Comparison of ENCODE assay signal across 12 cellular contexts in the genomic region with DNA sequence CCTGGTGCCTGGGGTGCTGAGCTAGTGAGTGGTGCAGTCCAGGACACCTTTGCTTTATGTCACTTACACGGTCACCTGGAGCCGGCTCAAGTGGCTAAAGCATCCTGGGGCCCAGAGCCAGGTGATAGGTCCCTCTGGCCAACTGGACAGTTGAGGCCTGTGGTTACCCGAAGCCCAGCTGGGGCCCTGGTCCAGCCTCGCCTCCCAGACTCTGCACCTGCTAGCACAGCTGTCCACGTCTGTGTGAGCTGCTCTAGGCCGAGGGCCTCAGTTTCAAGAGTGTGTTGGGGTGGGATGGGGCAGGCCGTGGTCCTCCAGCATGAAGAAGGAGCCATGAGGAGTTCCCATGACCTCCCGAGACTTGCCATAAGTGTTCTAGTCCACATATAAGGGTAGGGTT. TPM values are rescaled to one million over a fixed set of nuclear protein-coding genes. Genes with fewer than 3 reads are reported as not detected.
DNase-seq lines count a peak whose midpoint lies in the region; ATAC-seq and TF ChIP-seq lines count a peak whose summit lies in the region.
"Had no signal": no experiment of that assay in that cellular context is flagged by ENCODE, and none has a peak within 500 bp of the region (broad histone marks: within the 10 kb centered on the region; RNA-seq: fewer than 3 reads in every experiment).

No MANE protein-coding gene starts in this region.

- H3K36me3 Mint-ChIP-seq in CD4-positive, alpha-beta memory T cell: peaks cover 4 to 30% of the 10 kb centered on the region in 2 donors
- H3K36me3 Mint-ChIP-seq in naive thymus-derived CD8-positive, alpha-beta T cell: peaks cover 0 to 10% (median 4%) of the 10 kb centered on the region in 3 donors

- peaks cover 45 to 85% (median 58%) of the 10 kb centered on the region in 11 experiments for H4K20me1 ChIP-seq in BLaER1 treated with 17β-estradiol and CSF1 and Interleukin-3, amounts not matched to agents 10 nM and 100 nM

- no peak for ATAC-seq in naive thymus-derived CD8-positive, alpha-beta T cell
- no peak for ATAC-seq in HG02642 (IDR thresholded peaks at IDR 0.05; ENCODE audit: poor library complexity, unreplicated experiment)

- POLR2A ChIA-PET in CD4-positive, alpha-beta memory T cell (lab: Charles Lee; ENCODE audit: partially characterized antibody): interaction anchor here (0.7 to 2.8 kb wide), 6 partner anchors 11 to 118 kb away, joined by 3 to 8 read pairs (median 4); no protein-coding TSS in a partner anchor
- POLR2A ChIA-PET in naive thymus-derived CD8-positive, alpha-beta T cell (lab: Charles Lee): interaction anchor here (0.6 to 6.4 kb wide), 6 partner anchors 9 to 127 kb away, joined by 3 to 62 read pairs (median 4); no protein-coding TSS in a partner anchor

- peaks cover 0 to 81% (median 48%) of the 10 kb centered on the region in 11 experiments; a peak in 19 of 22 replicates for H3K36me3 ChIP-seq in BLaER1 treated with 17β-estradiol and CSF1 and Interleukin-3, amounts not matched to agents 10 nM and 100 nM
- peaks cover 12% of the 10 kb centered on the region for H3K36me3 ChIP-seq in CD4-positive, alpha-beta memory T cell (ENCODE audit: insufficient read depth, low read length)
- peaks cover 0 to 39% of the 10 kb centered on the region in 2 donors for H3K36me3 ChIP-seq in adrenal gland (replicated peaks in 1 of 2)
- H3K36me3 ChIP-seq: cardiac muscle cell had no signal

- H3K4me3 ChIP-seq in BLaER1 treated with 17β-estradiol and CSF1 and Interleukin-3, amounts not matched to agents 10 nM and 100 nM: peak overlapping the region in 6 of 10 experiments; percentile 3 to 49 (median 28); a peak in 7 of 20 replicates
- H3K4me3 ChIP-seq in CD4-positive, alpha-beta memory T cell (ENCODE audit: low read length in 2 of 2): no peak overlapping the region
- no peak overlapping the region for H3K4me3 ChIP-seq in adrenal gland
- H3K4me3 ChIP-seq: cardiac muscle cell, gastroesophageal sphincter had no signal

- peaks cover 30 to 57% (median 40%) of the 10 kb centered on the region in 4 donors for H3K4me1 Mint-ChIP-seq in CD4-positive, alpha-beta memory T cell
- peaks cover 23 to 80% (median 54%) of the 10 kb centered on the region in 4 donors for H3K4me1 Mint-ChIP-seq in naive thymus-derived CD8-positive, alpha-beta T cell

- H3K4me1 ChIP-seq in BLaER1 treated with 17β-estradiol and CSF1 and Interleukin-3, amounts not matched to agents 10 nM and 100 nM: peaks cover 78 to 84% (median 80%) of the 10 kb centered on the region in 10 experiments
- H3K4me1 ChIP-seq in CD4-positive, alpha-beta memory T cell (ENCODE audit: insufficient read depth, low read length): peaks cover 65% of the 10 kb centered on the region
- peaks cover 8 to 17% of the 10 kb centered on the region in 2 donors for H3K4me1 ChIP-seq in adrenal gland (replicated peaks in 1 of 2)

- intact Hi-C loops in CD4-positive, alpha-beta memory T cell (cut with micrococcal nuclease): loop anchor here (5.0 kb wide), 1 partner anchor 39 kb away; no protein-coding TSS in a partner anchor
- intact Hi-C loops in adrenal gland (cut with DNase I): no loop called here

- H3K9me3 ChIP-seq in BLaER1 treated with 17β-estradiol and CSF1 and Interleukin-3, amounts not matched to agents 10 nM and 100 nM (replicated peaks in 1 of 11): peaks cover 0 to 9% (median 0%) of the 10 kb centered on the region in 11 experiments; a peak in 5 of 22 replicates
- no peaks in the 10 kb centered on the region for H3K9me3 ChIP-seq in CD4-positive, alpha-beta memory T cell (ENCODE audit: control insufficient read depth in 1 of 2, low read length in 2 of 2)
- no peaks in the 10 kb centered on the region for H3K9me3 ChIP-seq in adrenal gland (replicated peaks in 1 of 3)
- H3K9me3 ChIP-seq: gastroesophageal sphincter had no signal

- peak overlapping the region; percentile 85 to 97 (median 92) for H3K4me2 ChIP-seq in BLaER1 treated with 17β-estradiol and CSF1 and Interleukin-3, amounts not matched to agents 10 nM and 100 nM

- H3K27ac Mint-ChIP-seq in CD4-positive, alpha-beta memory T cell: peak overlapping the region in 6 of 7 donors; percentile 64 to 90 (median 80)
- peak overlapping the region in 9 of 10 donors; percentile 19 to 92 (median 86) for H3K27ac Mint-ChIP-seq in naive thymus-derived CD8-positive, alpha-beta T cell

- H3K4me3 Mint-ChIP-seq in CD4-positive, alpha-beta memory T cell: peak overlapping the region in 5 of 8 donors; percentile 15 to 46 (median 17)
- peak overlapping the region in 8 of 10 donors; percentile 22 to 78 (median 61) for H3K4me3 Mint-ChIP-seq in naive thymus-derived CD8-positive, alpha-beta T cell

- TF ChIP-seq CTCF in adrenal gland (IDR thresholded peaks at IDR 0.05): no peak

- H3K9me3 Mint-ChIP-seq in CD4-positive, alpha-beta memory T cell: no peaks in the 10 kb centered on the region
- H3K9me3 Mint-ChIP-seq in naive thymus-derived CD8-positive, alpha-beta T cell: peaks cover 0 to 10% (median 0%) of the 10 kb centered on the region in 9 donors

- TF ChIP-seq POLR2A in adrenal gland (IDR thresholded peaks at IDR 0.05): no peak

- DNase-seq in CD4-positive, alpha-beta memory T cell: no peak
- DNase-seq in adrenal gland (peak in 5 of 7 donors; percentile 6 to 49 (median 11)), HuH-7 (ENCODE audit: low spot score) (no peak), anterior cingulate cortex (lab: John Stamatoyannopoulos, UW) (no peak), DMS114 treated with DMSO at 0.1 percent for 48 hours (lab: John Stamatoyannopoulos, UW; ENCODE audit: unreplicated experiment) (no peak)
- peak in 1 of 10 donors; percentile 5 for DNase-seq in naive thymus-derived CD8-positive, alpha-beta T cell

- CTCF ChIA-PET in CD4-positive, alpha-beta memory T cell (lab: Charles Lee; ENCODE audit: partially characterized antibody): no interaction called here

- no peaks in the 10 kb centered on the region for H3K27me3 Mint-ChIP-seq in CD4-positive, alpha-beta memory T cell
- H3K27me3 Mint-ChIP-seq in naive thymus-derived CD8-positive, alpha-beta T cell: no peaks in the 10 kb centered on the region
- H3K27me3 Mint-ChIP-seq: activated T-helper 17 cell treated with anti-CD3 and anti-CD28 coated beads, Interleukin-2, amount 50 U/mL, for 72 hours had no signal

- H3K27ac ChIP-seq in BLaER1 treated with 17β-estradiol and CSF1 and Interleukin-3, amounts not matched to agents 10 nM and 100 nM: peak overlapping the region in 10 of 11 experiments; percentile 25 to 75 (median 62); a peak in 18 of 22 replicates
- peak overlapping the region; percentile 55 for H3K27ac ChIP-seq in CD4-positive, alpha-beta memory T cell (ENCODE audit: low read depth, low read length)
- H3K27ac ChIP-seq in adrenal gland: peak overlapping the region in 1 of 5 donors; percentile 79
- H3K27ac ChIP-seq: C4-2B, cardiac muscle cell had no signal

- peaks cover 0 to 10% (median 0%) of the 10 kb centered on the region in 11 experiments; a peak in 2 of 22 replicates for H3K27me3 ChIP-seq in BLaER1 treated with 17β-estradiol and CSF1 and Interleukin-3, amounts not matched to agents 10 nM and 100 nM
- H3K27me3 ChIP-seq in CD4-positive, alpha-beta memory T cell (ENCODE audit: insufficient read depth, low read length): no peaks in the 10 kb centered on the region
- H3K27me3 ChIP-seq in adrenal gland: no peaks in the 10 kb centered on the region
- H3K27me3 ChIP-seq: cardiac muscle cell, gastroesophageal sphincter had no signal

- WGBS in adrenal gland, 4 donors: 89 to 100% (median 95%) methylated on average over 4 to 8 of the region's 8 CpGs

- H3K9ac ChIP-seq in BLaER1 treated with 17β-estradiol and CSF1 and Interleukin-3, amounts not matched to agents 10 nM and 100 nM: peak overlapping the region in 8 of 11 experiments; percentile 1 to 61 (median 44); a peak in 11 of 22 replicates

RNA-seq across cellular contexts. Expression of gene ADD1, which starts 7.7 kb away (rescaled TPM):
- 100 to 1,000 TPM; 289 to 293 TPM for total RNA-seq in CD4-positive, alpha-beta memory T cell
- 100 to 1,000 TPM; 159 to 171 TPM for polyA plus RNA-seq in CD4-positive, alpha-beta memory T cell
- 100 to 1,000 TPM; 176 to 290 (median 241) TPM for total RNA-seq in adrenal gland
- 100 to 1,000 TPM; 134 to 468 (median 338) TPM for polyA plus RNA-seq in adrenal gland
- 100 to 1,000 TPM; 302 to 309 TPM for total RNA-seq in naive thymus-derived CD8-positive, alpha-beta T cell
- polyA plus RNA-seq in naive thymus-derived CD8-positive, alpha-beta T cell: 100 to 1,000 TPM; 129 to 151 (median 150) TPM

RNA-seq across cellular contexts. Expression of gene SH3BP2, which starts 43.1 kb away (rescaled TPM):
- total RNA-seq in CD4-positive, alpha-beta memory T cell: 10 to 100 TPM; 37.9 to 44.3 TPM
- 10 to 100 TPM in 1 of 2 donors, 1 to 10 TPM in 1; 3.8 to 16.3 TPM for polyA plus RNA-seq in CD4-positive, alpha-beta memory T cell
- 10 to 100 TPM; 10.8 to 81.2 (median 40.3) TPM for total RNA-seq in adrenal gland
- polyA plus RNA-seq in adrenal gland: 100 to 1,000 TPM in 1 of 3 donors, 10 to 100 TPM in 1, 1 to 10 TPM in 1; 7.7 to 160 (median 35.2) TPM
- total RNA-seq in naive thymus-derived CD8-positive, alpha-beta T cell: 10 to 100 TPM; 27.8 to 28.3 TPM
- polyA plus RNA-seq in naive thymus-derived CD8-positive, alpha-beta T cell: 10 to 100 TPM in 1 of 3 donors, 1 to 10 TPM in 2; 4.8 to 10.8 (median 5.4) TPM

Comparison
In these comparisons a context has a peak if more than half of its experiments do, and no peak if none do; other contexts are left out.
1. H3K4me3 ChIP-seq: peak in BLaER1 treated with 17β-estradiol and CSF1 and Interleukin-3, amounts not matched to agents 10 nM and 100 nM (6 of 10); none in CD4-positive, alpha-beta memory T cell (0 of 2) and adrenal gland (0 of 4).
2. DNase-seq: peak in adrenal gland (5 of 7); none in CD4-positive, alpha-beta memory T cell (0 of 5), HuH-7 (single experiment), anterior cingulate cortex (0 of 58) and DMS114 treated with DMSO at 0.1 percent for 48 hours (single experiment).